ENCODE assay signal across 29 cellular contexts in genomic region chr12:119393685-119394084, GRCh38. TPM values are rescaled to one million over a fixed set of nuclear protein-coding genes. Genes with fewer than 3 reads are reported as not detected.
DNase-seq lines count a peak whose midpoint lies in the region; ATAC-seq, FAIRE-seq and TF ChIP-seq lines count a peak whose summit lies in the region.
"Had no signal": no experiment of that assay in that cellular context is flagged by ENCODE, and none has a peak within 500 bp of the region (broad histone marks: within the 10 kb centered on the region; RNA-seq: fewer than 3 reads in every experiment).

No MANE protein-coding gene starts in this region.

- H3K27ac Mint-ChIP-seq in GM23338, result 0 out of 2 replicates have a peak overlapping the region, but pooled peaks have one; percentile 38
- H3K27ac Mint-ChIP-seq: CD4-positive, alpha-beta memory T cell; HFFc6; IgD-negative memory B cell had no signal

- no peak overlapping the region; the same call in none of the 2 replicates for H2AFZ ChIP-seq in GM23338
- H2AFZ ChIP-seq: GM23248, PC-9 had no signal

- H3K9me2 ChIP-seq in GM23338 (ENCODE audit: insufficient read depth), result peaks cover 3% of the 10 kb centered on the region; the same call in 1 of the 2 replicates

- no peak overlapping the region for H3K4me3 Mint-ChIP-seq in GM23338
- H3K4me3 Mint-ChIP-seq: CD4-positive, alpha-beta memory T cell; HFFc6; IgD-negative memory B cell had no signal

- no peak overlapping the region for H3K4me3 ChIP-seq in GM23338
- H3K4me3 ChIP-seq in bronchial epithelial cell (ENCODE audit: low read depth, low read length), result no peak overlapping the region
- H3K4me3 ChIP-seq in suprapubic skin, result no peak overlapping the region
- H3K4me3 ChIP-seq: GM23248, HAP-1, PC-9, SJCRH30 had no signal

- H3K4me1 ChIP-seq in GM23338 (ENCODE audit: insufficient read depth) (peaks cover 20% of the 10 kb centered on the region), suprapubic skin (no peaks in the 10 kb centered on the region)
- H3K4me1 ChIP-seq: HAP-1, SJCRH30 had no signal

- peaks cover 20% of the 10 kb centered on the region for H3K36me3 Mint-ChIP-seq in GM23338 (ENCODE audit: low read depth)
- H3K36me3 Mint-ChIP-seq: CD4-positive, alpha-beta memory T cell; IgD-negative memory B cell had no signal

- H3K4me1 Mint-ChIP-seq in GM23338, result peaks cover 23% of the 10 kb centered on the region
- H3K4me1 Mint-ChIP-seq: CD4-positive, alpha-beta memory T cell; IgD-negative memory B cell had no signal

- intact Hi-C loops in sciatic nerve (cut with DNase I), result no loop called here

- H3K36me3 ChIP-seq in GM23338 (ENCODE audit: insufficient read depth) (no peaks in the 10 kb centered on the region; the same call in 1 of the 2 replicates), bronchial epithelial cell (ENCODE audit: control insufficient read depth, insufficient read depth, low read length) (no peaks in the 10 kb centered on the region), suprapubic skin (no peaks in the 10 kb centered on the region)
- H3K36me3 ChIP-seq: HAP-1, SJCRH30 had no signal

- ATAC-seq in GM23338 (no peak), HG03175 (IDR thresholded peaks at IDR 0.05; ENCODE audit: unreplicated experiment) (no peak), sciatic nerve (no peak)
- ATAC-seq: Right ventricle myocardium inferior had no signal

- H3K27me3 Mint-ChIP-seq in GM23338 (ENCODE audit: insufficient read depth, low read depth, poor library complexity), result no peaks in the 10 kb centered on the region
- H3K27me3 Mint-ChIP-seq: IgD-negative memory B cell had no signal

- no peaks in the 10 kb centered on the region for H4K20me1 ChIP-seq in GM23338 (replicated peaks; ENCODE audit: insufficient read depth)

- TF ChIP-seq CTCF in GM23338 (conservative IDR thresholded peaks at IDR 0.05; ENCODE audit: low read depth in 2 of 2) (no peak), bronchial epithelial cell (IDR thresholded peaks at IDR 0.05; ENCODE audit: insufficient read depth, low read length, severe bottlenecking) (no peak), suprapubic skin (IDR thresholded peaks at IDR 0.05) (no peak)

- FAIRE-seq in bronchial epithelial cell (lab: Jason Lieb, UNC), result peak; percentile 47
- FAIRE-seq: GM18507 had no signal

- DNase-seq in NCI-H748 (lab: John Stamatoyannopoulos, UW; ENCODE audit: unreplicated experiment), result peak; percentile 37
- no peak for DNase-seq in NCI-H748 treated with DMSO at 0.1 percent for 48 hours (lab: John Stamatoyannopoulos, UW)
- no peak for DNase-seq in GM23338 (ENCODE audit: low spot score)
- DNase-seq in bronchial epithelial cell (ENCODE audit: low read depth), result no peak
- no peak for DNase-seq in suprapubic skin (ENCODE audit: low spot score in 2 of 2)
- no peak for DNase-seq in sciatic nerve (ENCODE audit: low spot score)
- DNase-seq: C1 segment of cervical spinal cord; CD4-positive, alpha-beta memory T cell; COR-L47; GM23248; HFFc6; MM.1S; NCI-H2081; NCI-H446 treated with DMSO at 0.1 percent for 48 hours; NCI-H774; PC-9; SJCRH30 had no signal

- no peak overlapping the region for H3K4me2 ChIP-seq in GM23338
- H3K4me2 ChIP-seq: KMS-11, PC-9 had no signal

- H3F3A ChIP-seq in GM23338 (replicated peaks; ENCODE audit: low read depth), result no peaks in the 10 kb centered on the region

- H3K27me3 ChIP-seq in GM23338 (ENCODE audit: insufficient read depth), result no peaks in the 10 kb centered on the region
- no peaks in the 10 kb centered on the region for H3K27me3 ChIP-seq in bronchial epithelial cell (ENCODE audit: control insufficient read depth, insufficient read depth, low read length)
- peaks cover 3% of the 10 kb centered on the region for H3K27me3 ChIP-seq in suprapubic skin
- H3K27me3 ChIP-seq: SJCRH30 had no signal

- H3K9me3 Mint-ChIP-seq in GM23338, result peaks cover 20% of the 10 kb centered on the region

- no peaks in the 10 kb centered on the region for H3K79me2 ChIP-seq in GM23338 (replicated peaks; ENCODE audit: insufficient read depth)

- no peaks in the 10 kb centered on the region for H3K9me3 ChIP-seq in suprapubic skin
- H3K9me3 ChIP-seq: HAP-1, SJCRH30 had no signal

- no peak overlapping the region for H3K27ac ChIP-seq in GM23338 (ENCODE audit: low read depth)
- peak overlapping the region; percentile 30 for H3K27ac ChIP-seq in suprapubic skin
- H3K27ac ChIP-seq: GM23248, HL-60, KMS-11, PC-9, SJCRH30 had no signal

- TF ChIP-seq EP300 in suprapubic skin (IDR thresholded peaks at IDR 0.05), result no peak

- WGBS in suprapubic skin, result 55% methylated on average over 4 of the region's 4 CpGs

- no peak for TF ChIP-seq POLR2A in suprapubic skin (IDR thresholded peaks at IDR 0.05)

TF ChIP-seq in GM23338, 12 proteins besides CTCF, POLR2A, EP300 and RAD21 (continues in another document):
- TF ChIP-seq JUNB (IDR thresholded peaks at IDR 0.05; ENCODE audit: unreplicated experiment), result no peak
- TF ChIP-seq NANOG (IDR thresholded peaks at IDR 0.05; ENCODE audit: borderline replicate concordance), result no peak
- TF ChIP-seq POLR2AphosphoS5 (IDR thresholded peaks at IDR 0.05; ENCODE audit: low read depth), result no peak
- TF ChIP-seq STAT1 (IDR thresholded peaks at IDR 0.05; ENCODE audit: unreplicated experiment), result no peak
- TF ChIP-seq EZH2 (IDR thresholded peaks at IDR 0.05; ENCODE audit: low read depth, unreplicated experiment), result no peak
- no peak for TF ChIP-seq ZNF331 (CRISPR knock-in tag; IDR thresholded peaks at IDR 0.05; ENCODE audit: low read depth)
- TF ChIP-seq EZH2phosphoT487 (IDR thresholded peaks at IDR 0.05; ENCODE audit: unreplicated experiment), result no peak
- no peak for TF ChIP-seq ZNF462 (CRISPR knock-in tag; IDR thresholded peaks at IDR 0.05)
- TF ChIP-seq ZNF114 (CRISPR knock-in tag; IDR thresholded peaks at IDR 0.05), result no peak

RNA-seq across cellular contexts. Expression of gene CCDC60, which starts 59.2 kb away (rescaled TPM):
- total RNA-seq in GM23338 (2014; rRNA removed; shearing (Covaris generic)), result not detected in 2 replicates
- 0.53 TPM in 1 of 2 replicates, not detected in the other for polyA plus RNA-seq in GM23338 (2016; fragmentation: Nextera tagmentation; extraction: Ambion mirVana)
- total RNA-seq in bronchial epithelial cell (0.26 TPM in 2 replicates), suprapubic skin (not detected), sciatic nerve (not detected)
- total RNA-seq: A673; CD4-positive, alpha-beta memory T cell; Daoy; G401; GM23248; HFFc6; PC-9; Right ventricle myocardium inferior; RPMI7951; T-helper 2 cell treated with Interferon-gamma antibody and Interleukin-4, amounts not matched to agents 100 ng/mL and 5 ng/mL, for 36 hours had no signal
- polyA plus RNA-seq: CD4-positive, alpha-beta memory T cell; GM23248; IgD-negative memory B cell had no signal
